Comparison of ENCODE assay signal across 9 cellular contexts in genomic region chrX:48677456-48678030, GRCh38. TPM values are rescaled to one million over a fixed set of nuclear protein-coding genes. Genes with fewer than 3 reads are reported as not detected.
DNase-seq lines count a peak whose midpoint lies in the region; ATAC-seq and TF ChIP-seq lines count a peak whose summit lies in the region.
"Had no signal": no experiment of that assay in that cellular context is flagged by ENCODE, and none has a peak within 500 bp of the region (broad histone marks: within the 10 kb centered on the region; RNA-seq: fewer than 3 reads in every experiment).

No MANE protein-coding gene starts in this region.

- peak overlapping the region; percentile 70 for H3K4me3 ChIP-seq in astrocyte of the spinal cord (ENCODE audit: low read depth, low read length)
- H3K4me3 ChIP-seq in mesendoderm (ENCODE audit: low read length), result no peak overlapping the region

- H3K79me1 ChIP-seq in H9 (ENCODE audit: insufficient read depth, low read depth, low read length, poor library complexity, severe bottlenecking) (no peaks in the 10 kb centered on the region), mesendoderm (ENCODE audit: low read length) (no peaks in the 10 kb centered on the region)

- H3K4me1 Mint-ChIP-seq in H9, result peaks cover 7 to 8% of the 10 kb centered on the region in 2 experiments

- no peak overlapping the region for H3K14ac ChIP-seq in H9 (ENCODE audit: insufficient read depth, low read length)

- H2AFZ ChIP-seq in H9 (ENCODE audit: low read length), result no peak overlapping the region

- H3K9me3 ChIP-seq in H9 (ENCODE audit: control insufficient read depth, low read depth, low read length), result peaks cover 42% of the 10 kb centered on the region

- H3K4me1 ChIP-seq in H9 (ENCODE audit: insufficient read depth, low read length), result no peaks in the 10 kb centered on the region
- H3K4me1 ChIP-seq in mesendoderm (ENCODE audit: control insufficient read depth, low read depth, low read length), result no peaks in the 10 kb centered on the region

- no peak overlapping the region for H3K56ac ChIP-seq in H9 (ENCODE audit: insufficient read length, low read depth, low read length)
- H3K56ac ChIP-seq in mesendoderm (ENCODE audit: low read length), result peak overlapping the region; percentile 93

- H3K4ac ChIP-seq in H9 (ENCODE audit: low read depth, low read length), result no peak overlapping the region
- H3K4ac ChIP-seq in mesendoderm (ENCODE audit: low read depth, low read length), result no peak overlapping the region

- no peak overlapping the region for H2BK5ac ChIP-seq in H9 (ENCODE audit: insufficient read length, low read length)
- H2BK5ac ChIP-seq in mesendoderm (ENCODE audit: low read length), result no peak overlapping the region

- H2BK15ac ChIP-seq in H9 (ENCODE audit: low read depth, low read length) (no peak overlapping the region), mesendoderm (replicated peaks; ENCODE audit: low read depth) (no peak overlapping the region)

- peak overlapping the region; percentile 52 for H3K4me2 ChIP-seq in H9 (ENCODE audit: insufficient read depth, insufficient read length, low read length)
- peak overlapping the region; percentile 52 for H3K4me2 ChIP-seq in mesendoderm (ENCODE audit: low read length)

- no peak overlapping the region for H3K23ac ChIP-seq in H9 (ENCODE audit: insufficient read length, low read depth, low read length)
- no peak overlapping the region for H3K23ac ChIP-seq in mesendoderm (ENCODE audit: low read length)

- H3K23me2 ChIP-seq in H9 (ENCODE audit: insufficient read length, low read depth, low read length, poor library complexity, severe bottlenecking), result peaks cover 6% of the 10 kb centered on the region

- peaks cover 0 to 3% (median 3%) of the 10 kb centered on the region in 3 experiments; a peak in 4 of 7 replicates for H3K36me3 Mint-ChIP-seq in H9 (ENCODE audit: insufficient read depth in 1 of 3, low read depth in 3 of 3)

- no CpG with 5 or more reads among the region's 12 CpGs for WGBS in H9 (ENCODE audit: extremely low coverage, insufficient read length, low lambda C conversion rate)
- no CpG with 5 or more reads among the region's 12 CpGs for WGBS in mesendoderm (ENCODE audit: extremely low coverage, insufficient coverage, low lambda C conversion rate)

- H3K36me3 ChIP-seq in mesendoderm (ENCODE audit: control insufficient read depth, insufficient read depth, low read length), result no peaks in the 10 kb centered on the region

- H3T11ph ChIP-seq in H9 (ENCODE audit: low read length), result no peak overlapping the region

- TF ChIP-seq CTCF in 22Rv1 (IDR thresholded peaks at IDR 0.05) (no peak), H9 (conservative IDR thresholded peaks at IDR 0.05) (no peak), astrocyte of the spinal cord (IDR thresholded peaks at IDR 0.05; ENCODE audit: low read depth, low read length) (no peak), GM13976 (IDR thresholded peaks at IDR 0.05; ENCODE audit: borderline replicate concordance, control extremely low read depth, extremely low read depth, insufficient read depth, missing control alignments) (no peak)

- no peak for ATAC-seq in GM19452 (IDR thresholded peaks at IDR 0.05; ENCODE audit: unreplicated experiment)

- DNase-seq in H9 (no peak), astrocyte of the spinal cord (ENCODE audit: low read depth, low spot score) (no peak), mesendoderm (no peak), glomerular visceral epithelial cell (ENCODE audit: extremely low spot score) (no peak), nucleus accumbens (lab: John Stamatoyannopoulos, UW) (no peak), GM13976 (ENCODE audit: low spot score) (no peak)
- DNase-seq: activated CD8-positive, alpha-beta memory T cell treated with anti-CD3 and anti-CD28 coated beads, Interleukin-2, amount 50 U/mL, for 4 hours had no signal

- no peak overlapping the region for H2AK5ac ChIP-seq in H9 (ENCODE audit: insufficient read length, low read length)
- H2AK5ac ChIP-seq in mesendoderm (ENCODE audit: low read length), result no peak overlapping the region

- H3K9ac ChIP-seq in H9 (ENCODE audit: extremely low read depth, insufficient read length, low read length) (no peak overlapping the region), mesendoderm (ENCODE audit: low read length) (no peak overlapping the region)

- no peaks in the 10 kb centered on the region for H4K20me1 ChIP-seq in H9 (ENCODE audit: control insufficient read depth, insufficient read depth, insufficient read length)

- H4K91ac ChIP-seq in H9 (ENCODE audit: insufficient read length, low read depth, low read length), result no peak overlapping the region

- in situ Hi-C loops in astrocyte of the spinal cord (cut with HindIII; ENCODE audit: low sequenced_read_pairs) (no loop called here), GM13976 (cut with MboI; ENCODE audit: low sequenced_read_pairs, unreplicated experiment) (no loop called here)

- H3K27ac ChIP-seq in 22Rv1, result peak overlapping the region; percentile 61
- H3K27ac ChIP-seq in H9 (ENCODE audit: insufficient read length, low read depth, low read length), result no peak overlapping the region
- H3K27ac ChIP-seq in mesendoderm (ENCODE audit: low read depth, low read length), result no peak overlapping the region

- no peak overlapping the region for H2BK12ac ChIP-seq in H9 (ENCODE audit: insufficient read length, low read depth, low read length)

- H4K8ac ChIP-seq in H9 (replicated peaks; ENCODE audit: insufficient read length, low read depth, low read length) (no peak overlapping the region), mesendoderm (ENCODE audit: low read depth, low read length) (no peak overlapping the region)

- no peak overlapping the region for H3K27ac Mint-ChIP-seq in H9

- H3K9me3 Mint-ChIP-seq in H9, result peaks cover 62 to 72% of the 10 kb centered on the region in 2 experiments

- peak overlapping the region; percentile 86 to 93 for H3K4me3 Mint-ChIP-seq in H9

- no peak overlapping the region for H4K5ac ChIP-seq in H9 (ENCODE audit: insufficient read length, low read depth, low read length)
- H4K5ac ChIP-seq in mesendoderm (ENCODE audit: low read length), result no peak overlapping the region

- no peak overlapping the region for H2BK20ac ChIP-seq in H9 (ENCODE audit: low read depth, low read length, poor library complexity, severe bottlenecking)

- H3K18ac ChIP-seq in H9 (ENCODE audit: insufficient read length, low read depth, low read length) (no peak overlapping the region), mesendoderm (ENCODE audit: low read length) (no peak overlapping the region)

- no peaks in the 10 kb centered on the region for H3K79me2 ChIP-seq in H9 (ENCODE audit: insufficient read depth, low read length)
- H3K79me2 ChIP-seq in mesendoderm (ENCODE audit: control insufficient read depth, insufficient read depth, low read length), result no peaks in the 10 kb centered on the region

- H2BK120ac ChIP-seq in H9 (ENCODE audit: low read depth, low read length, poor library complexity, severe bottlenecking) (no peak overlapping the region), mesendoderm (ENCODE audit: low read depth, low read length) (no peak overlapping the region)

- peaks cover 2% of the 10 kb centered on the region for H3K27me3 Mint-ChIP-seq in H9 (ENCODE audit: low read depth)

- H3K27me3 ChIP-seq in H9 (ENCODE audit: insufficient read depth, low read length), result no peaks in the 10 kb centered on the region
- no peaks in the 10 kb centered on the region for H3K27me3 ChIP-seq in mesendoderm (ENCODE audit: insufficient read depth, low read length, poor library complexity)

RNA-seq across cellular contexts. Expression of gene WAS, which starts 6.1 kb away (rescaled TPM):
- 0.24 and 0.61 TPM in 2 replicates for total RNA-seq in H9 (2021)
- polyA plus RNA-seq in mesendoderm (2013, experiment 1 of 2), result 0.14 TPM
- polyA plus RNA-seq in mesendoderm (2013, experiment 2 of 2), result 0.28 TPM

RNA-seq across cellular contexts. Expression of gene SUV39H1, which starts 19.0 kb away (rescaled TPM):
- 16.2 and 17.4 TPM in 2 replicates for total RNA-seq in H9 (2021)
- polyA plus RNA-seq in mesendoderm (2013, experiment 1 of 2), result 9.0 TPM
- polyA plus RNA-seq in mesendoderm (2013, experiment 2 of 2), result 8.4 TPM
